33 cellular contexts compared by ENCODE assay signal in genomic region chr12:65082411-65082810, GRCh38. TPM values are rescaled to one million over a fixed set of nuclear protein-coding genes. Genes with fewer than 3 reads are reported as not detected.
"Had no signal": no experiment of that assay in that cellular context is flagged by ENCODE, and none has a peak within 500 bp of the region (broad histone marks: within the 10 kb centered on the region; RNA-seq: fewer than 3 reads in every experiment).

No MANE protein-coding gene starts in this region.

- H3K9me3 ChIP-seq: ascending aorta, colonic mucosa, gastroesophageal sphincter, ovary, right lobe of liver, testis, transverse colon had no signal

- H3K27me3 ChIP-seq: ascending aorta, cardiac muscle cell, colonic mucosa, hepatocyte, ovary, right lobe of liver, testis had no signal

- H3K36me3 Mint-ChIP-seq: activated naive CD4-positive, alpha-beta T cell treated with anti-CD3 and anti-CD28 coated beads, Interleukin-2, amount 10 ng/mL, durations not matched to agents 7 days and 5 days; activated naive CD8-positive, alpha-beta T cell treated with anti-CD3 and anti-CD28 coated beads, Interleukin-2, amount 10 ng/mL, durations not matched to agents 7 days and 5 days; brain; naive B cell had no signal

- ATAC-seq: gastroesophageal sphincter; left colon; right lobe of liver; stimulated activated naive CD8-positive, alpha-beta T cell treated with anti-CD3 and anti-CD28 coated beads, Interleukin-15, Interleukin-2, amounts not matched to agents 100 U/mL and 50 U/mL, for 24 hours had no signal

- H3K27ac ChIP-seq: ascending aorta, cardiac muscle cell, colonic mucosa, dorsolateral prefrontal cortex, gastroesophageal sphincter, hepatocyte, ovary, right lobe of liver, testis, transverse colon, VCaP had no signal

- H3K27ac Mint-ChIP-seq: activated naive CD4-positive, alpha-beta T cell treated with anti-CD3 and anti-CD28 coated beads, Interleukin-2, amount 10 ng/mL, durations not matched to agents 7 days and 5 days; activated naive CD8-positive, alpha-beta T cell treated with anti-CD3 and anti-CD28 coated beads, Interleukin-2, amount 10 ng/mL, durations not matched to agents 7 days and 5 days; activated T-cell treated with anti-CD3 and anti-CD28 coated beads, Interleukin-2, amount 50 U/mL, for 24 hours; brain; naive B cell; nephron progenitor cell; progenitor cell of endocrine pancreas had no signal

- DNase-seq: activated CD4-positive, alpha-beta T cell treated with anti-CD3 and anti-CD28 coated beads for 4 hours; activated CD4-positive, alpha-beta T cell treated with anti-CD3 and anti-CD28 coated beads, Interleukin-2, amount 50 U/mL, for 48 hours; activated CD8-positive, alpha-beta memory T cell treated with anti-CD3 and anti-CD28 coated beads, Interleukin-2, amount 50 U/mL, for 48 hours; activated gamma-delta T cell; activated naive CD4-positive, alpha-beta T cell treated with anti-CD3 and anti-CD28 coated beads, Interleukin-2, amount 10 ng/mL, durations not matched to agents 7 days and 5 days; activated naive CD8-positive, alpha-beta T cell treated with anti-CD3 and anti-CD28 coated beads, Interleukin-2, amount 10 ng/mL, durations not matched to agents 7 days and 5 days; activated T-cell treated with anti-CD3 and anti-CD28 coated beads, Interleukin-2, amount 50 U/mL, for 24 hours; cerebellar nuclear complex; colonic mucosa; dorsolateral prefrontal cortex; effector memory CD4-positive, alpha-beta T cell; left colon; mammary epithelial cell; naive B cell; nephron progenitor cell; ovary; right lobe of liver; stimulated activated CD4-positive, alpha-beta T cell treated with anti-CD3 and anti-CD28 coated beads, Interleukin-12 subunit alpha, Interleukin-12 subunit beta, amount 100 ng/mL, for 4 hours; stimulated activated CD4-positive, alpha-beta T cell treated with anti-CD3 and anti-CD28 coated beads, Interleukin-4, amount 100 ng/mL, for 1 hour; stimulated activated naive CD8-positive, alpha-beta T cell treated with anti-CD3 and anti-CD28 coated beads, Interleukin-15, Interleukin-2, amounts not matched to agents 100 U/mL and 50 U/mL, for 24 hours; T-helper 9 cell; testis; transverse colon had no signal

- H3K79me2 ChIP-seq: hepatocyte had no signal

- H3K4me1 Mint-ChIP-seq: activated naive CD4-positive, alpha-beta T cell treated with anti-CD3 and anti-CD28 coated beads, Interleukin-2, amount 10 ng/mL, durations not matched to agents 7 days and 5 days; activated naive CD8-positive, alpha-beta T cell treated with anti-CD3 and anti-CD28 coated beads, Interleukin-2, amount 10 ng/mL, durations not matched to agents 7 days and 5 days; brain; naive B cell; nephron progenitor cell had no signal

- H3K4me3 Mint-ChIP-seq: activated naive CD4-positive, alpha-beta T cell treated with anti-CD3 and anti-CD28 coated beads, Interleukin-2, amount 10 ng/mL, durations not matched to agents 7 days and 5 days; activated naive CD8-positive, alpha-beta T cell treated with anti-CD3 and anti-CD28 coated beads, Interleukin-2, amount 10 ng/mL, durations not matched to agents 7 days and 5 days; activated T-cell treated with anti-CD3 and anti-CD28 coated beads, Interleukin-2, amount 50 U/mL, for 24 hours; brain; naive B cell; nephron progenitor cell had no signal

- H3K4me1 ChIP-seq: ascending aorta, colonic mucosa, gastroesophageal sphincter, right lobe of liver, testis, transverse colon had no signal

- H2AFZ ChIP-seq: hepatocyte had no signal

- H3K4me2 ChIP-seq: hepatocyte had no signal

- H3K9me3 Mint-ChIP-seq: activated naive CD4-positive, alpha-beta T cell treated with anti-CD3 and anti-CD28 coated beads, Interleukin-2, amount 10 ng/mL, durations not matched to agents 7 days and 5 days; activated naive CD8-positive, alpha-beta T cell treated with anti-CD3 and anti-CD28 coated beads, Interleukin-2, amount 10 ng/mL, durations not matched to agents 7 days and 5 days; activated T-cell treated with anti-CD3 and anti-CD28 coated beads, Interleukin-2, amount 50 U/mL, for 24 hours; brain; naive B cell; nephron progenitor cell had no signal

RNA-seq across cellular contexts. Expression of gene WIF1, which starts 38.7 kb away (rescaled TPM):
- total RNA-seq: activated naive CD8-positive, alpha-beta T cell treated with anti-CD3 and anti-CD28 coated beads, Interleukin-2, amount 10 ng/mL, durations not matched to agents 7 days and 5 days; ascending aorta; cardiac muscle cell; epithelial cell of proximal tubule; liver; mammary epithelial cell; renal cortical epithelial cell; right lobe of liver; transverse colon had no signal
